1 cellular context compared by ENCODE assay signal in the genomic region with DNA sequence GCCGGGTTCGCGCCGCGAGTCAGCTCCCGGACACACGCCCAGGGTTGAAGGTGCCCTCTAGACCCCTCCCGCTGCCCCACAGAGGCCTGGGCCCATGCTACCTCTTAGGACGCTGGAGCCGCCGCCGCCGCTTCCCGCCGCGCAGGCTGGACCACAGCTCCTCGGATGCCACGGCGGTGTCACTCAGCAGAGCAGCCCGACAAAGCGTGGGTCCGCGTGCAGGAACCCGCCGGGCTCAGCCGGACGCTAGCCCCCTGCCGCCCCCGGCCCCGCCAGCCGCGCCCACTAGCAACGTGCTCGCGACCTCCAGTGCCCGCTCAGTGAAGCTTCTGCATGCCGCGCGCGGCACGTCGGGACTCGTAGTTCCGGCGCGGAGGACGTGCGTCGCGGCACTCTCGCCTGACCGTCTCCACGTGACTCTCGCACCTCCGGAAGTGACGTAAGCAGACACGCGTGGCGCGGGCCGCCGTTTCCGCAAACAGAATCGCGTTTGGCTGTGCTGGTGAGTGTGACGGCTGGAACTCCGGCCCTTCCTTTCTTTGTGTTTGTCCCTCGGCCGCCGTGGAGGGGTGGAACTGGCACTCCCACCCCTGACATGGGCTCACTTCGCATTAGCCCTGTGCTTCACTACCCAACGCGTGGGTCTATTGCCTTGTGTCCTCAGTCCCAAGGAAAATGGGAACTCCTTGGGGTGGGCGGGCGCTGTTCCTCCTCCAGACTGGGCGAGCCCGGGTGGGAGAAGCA.
A peak's percentile ranks its signal among the peaks of the same experiment; 100 is the strongest.
TF ChIP-seq lines count a peak whose summit lies in the region.

TSS of gene FAM210A (minus strand) at position 331 of the 744 bp plus-strand sequence. CDS start 44,481 bp downstream, outside the sequence.
TSS of gene RNMT (plus strand) at position 446 of the 744 bp plus-strand sequence. CDS start 4,845 bp downstream, outside the sequence.

TF ChIP-seq in GM12878, 131 proteins besides CTCF, POLR2A, EP300 and RAD21 (continued from another document and continues in another):
- TF ChIP-seq POU2F2 (IDR thresholded peaks at IDR 0.05; ENCODE audit: borderline replicate concordance, low read depth, low read length) (peak; percentile 40; the same call in 1 of the 3 replicates), NR2F1 (conservative IDR thresholded peaks at IDR 0.05) (peak; percentile 83), BHLHE40 (IDR thresholded peaks at IDR 0.05; ENCODE audit: borderline replicate concordance in 1 of 2, low read depth in 2 of 2, low read length in 1 of 2) (peak; percentile 97 to 99), YY1 (IDR thresholded peaks at IDR 0.05; ENCODE audit: low read depth, low read length) (0 out of 2 replicates have a peak, but pooled peaks have one; percentile 48), KAT2A (conservative IDR thresholded peaks at IDR 0.05; ENCODE audit: control insufficient read depth, low read depth, low read length) (no peak), TBL1XR1 (IDR thresholded peaks at IDR 0.05; ENCODE audit: low read depth, low read length) (no peak; the same call in 1 of the 2 replicates), E2F8 (IDR thresholded peaks at IDR 0.05; ENCODE audit: low read depth, partially characterized antibody) (peak; percentile 79), PRDM15 (CRISPR knock-in tag; IDR thresholded peaks at IDR 0.05) (no peak), CREM (IDR thresholded peaks at IDR 0.05; ENCODE audit: low read depth) (peak; percentile 99), MTA3 (IDR thresholded peaks at IDR 0.05; ENCODE audit: borderline replicate concordance, low read length) (no peak), PAX5 (IDR thresholded peaks at IDR 0.05; ENCODE audit: borderline replicate concordance, low read depth, low read length) (peak; percentile 79; the same call in 1 of the 2 replicates), IRF4 (IDR thresholded peaks at IDR 0.05; ENCODE audit: low read depth, low read length) (no peak), HDAC6 (IDR thresholded peaks at IDR 0.05; ENCODE audit: unreplicated experiment) (no peak), CUX1 (IDR thresholded peaks at IDR 0.05; ENCODE audit: insufficient replicate concordance, low read depth, low read length) (no peak), ATF7 (IDR thresholded peaks at IDR 0.05; ENCODE audit: low read depth) (peak; percentile 94), BCL11A (IDR thresholded peaks at IDR 0.05; ENCODE audit: low read depth, low read length) (no peak), CREB1 (IDR thresholded peaks at IDR 0.05; ENCODE audit: low read depth) (peak; percentile 98), DPF2 (IDR thresholded peaks at IDR 0.05) (peak; percentile 73; the same call in 1 of the 2 replicates), TARDBP (IDR thresholded peaks at IDR 0.05; ENCODE audit: borderline replicate concordance) (no peak), CHD2 (IDR thresholded peaks at IDR 0.05; ENCODE audit: borderline replicate concordance, low read depth, low read length) (peak; percentile 84), ZSCAN29 (IDR thresholded peaks at IDR 0.05) (no peak), JUNB (IDR thresholded peaks at IDR 0.05) (no peak), LARP7 (IDR thresholded peaks at IDR 0.05) (peak; percentile 81), RCOR1 (conservative IDR thresholded peaks at IDR 0.05; ENCODE audit: low read depth, low read length) (no peak), RUNX3 (IDR thresholded peaks at IDR 0.05; ENCODE audit: low read length) (no peak), CHD1 (IDR thresholded peaks at IDR 0.05; ENCODE audit: low read depth, low read length) (no peak), RELA (IDR thresholded peaks at IDR 0.05; ENCODE audit: borderline replicate concordance, partially characterized antibody) (peak; percentile 93), IKZF2 (IDR thresholded peaks at IDR 0.05) (0 out of 4 replicates have a peak, but pooled peaks of 1 of the 2 experiments have one; percentile 18), SIX5 (IDR thresholded peaks at IDR 0.05; ENCODE audit: low read depth, low read length, severe bottlenecking) (peak; percentile 83), BCLAF1 (IDR thresholded peaks at IDR 0.05) (no peak)
- TF ChIP-seq, protein P1, sequence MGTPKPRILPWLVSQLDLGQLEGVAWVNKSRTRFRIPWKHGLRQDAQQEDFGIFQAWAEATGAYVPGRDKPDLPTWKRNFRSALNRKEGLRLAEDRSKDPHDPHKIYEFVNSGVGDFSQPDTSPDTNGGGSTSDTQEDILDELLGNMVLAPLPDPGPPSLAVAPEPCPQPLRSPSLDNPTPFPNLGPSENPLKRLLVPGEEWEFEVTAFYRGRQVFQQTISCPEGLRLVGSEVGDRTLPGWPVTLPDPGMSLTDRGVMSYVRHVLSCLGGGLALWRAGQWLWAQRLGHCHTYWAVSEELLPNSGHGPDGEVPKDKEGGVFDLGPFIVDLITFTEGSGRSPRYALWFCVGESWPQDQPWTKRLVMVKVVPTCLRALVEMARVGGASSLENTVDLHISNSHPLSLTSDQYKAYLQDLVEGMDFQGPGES (IDR thresholded peaks at IDR 0.05), result peak; percentile 62; the same call in 1 of the 2 replicates
- TF ChIP-seq, protein P2, sequence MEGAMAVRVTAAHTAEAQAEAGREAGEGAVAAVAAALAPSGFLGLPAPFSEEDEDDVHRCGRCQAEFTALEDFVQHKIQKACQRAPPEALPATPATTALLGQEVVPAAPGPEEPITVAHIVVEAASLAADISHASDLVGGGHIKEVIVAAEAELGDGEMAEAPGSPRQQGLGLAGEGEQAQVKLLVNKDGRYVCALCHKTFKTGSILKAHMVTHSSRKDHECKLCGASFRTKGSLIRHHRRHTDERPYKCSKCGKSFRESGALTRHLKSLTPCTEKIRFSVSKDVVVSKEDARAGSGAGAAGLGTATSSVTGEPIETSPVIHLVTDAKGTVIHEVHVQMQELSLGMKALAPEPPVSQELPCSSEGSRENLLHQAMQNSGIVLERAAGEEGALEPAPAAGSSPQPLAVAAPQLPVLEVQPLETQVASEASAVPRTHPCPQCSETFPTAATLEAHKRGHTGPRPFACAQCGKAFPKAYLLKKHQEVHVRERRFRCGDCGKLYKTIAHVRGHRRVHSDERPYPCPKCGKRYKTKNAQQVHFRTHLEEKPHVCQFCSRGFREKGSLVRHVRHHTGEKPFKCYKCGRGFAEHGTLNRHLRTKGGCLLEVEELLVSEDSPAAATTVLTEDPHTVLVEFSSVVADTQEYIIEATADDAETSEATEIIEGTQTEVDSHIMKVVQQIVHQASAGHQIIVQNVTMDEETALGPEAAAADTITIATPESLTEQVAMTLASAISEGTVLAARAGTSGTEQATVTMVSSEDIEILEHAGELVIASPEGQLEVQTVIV (IDR thresholded peaks at IDR 0.05; ENCODE audit: borderline replicate concordance, partially characterized antibody), result peak; percentile 81
